ENCODE assay signal across 8 cellular contexts in genomic region chr6:157981395-157982296, GRCh38. TPM values are rescaled to one million over a fixed set of nuclear protein-coding genes. Genes with fewer than 3 reads are reported as not detected.
DNase-seq lines count a peak whose midpoint lies in the region; ATAC-seq, FAIRE-seq and TF ChIP-seq lines count a peak whose summit lies in the region.

Gene SYNJ2, plus strand, starts transcription at chr6:157981863. Its CDS starts 99 bp downstream, at chr6:157981962.

- CTCF ChIA-PET in activated naive CD4-positive, alpha-beta T cell treated with anti-CD3 and anti-CD28 coated beads for 36 hours (lab: Charles Lee), result interaction anchor here (0.7 to 5.8 kb wide), 5 partner anchors 19 to 226 kb away, joined by 3 to 39 read pairs (median 4); no protein-coding TSS in a partner anchor

- H3K9me3 ChIP-seq in HUES48 (ENCODE audit: control insufficient read depth, insufficient read depth, low read length) (no peaks in the 10 kb centered on the region), ovary (no peaks in the 10 kb centered on the region), tibial artery (no peaks in the 10 kb centered on the region)

- H3K4me3 Mint-ChIP-seq in activated naive CD4-positive, alpha-beta T cell treated with anti-CD3 and anti-CD28 coated beads for 36 hours, result peak within 1 kb of the TSS; percentile 88

- 0 to 2% (median 0%) methylated on average over 54 to 108 of the region's 108 CpGs for WGBS in ovary, 3 donors

- H3K27me3 Mint-ChIP-seq in activated naive CD4-positive, alpha-beta T cell treated with anti-CD3 and anti-CD28 coated beads for 36 hours (ENCODE audit: low read depth), result no peaks in the 10 kb centered on the region

- no peaks in the 10 kb centered on the region for H3K9me3 Mint-ChIP-seq in activated naive CD4-positive, alpha-beta T cell treated with anti-CD3 and anti-CD28 coated beads for 36 hours

- H3K36me3 ChIP-seq in HUES48 (ENCODE audit: control insufficient read depth, insufficient read depth, low read length), result no peaks in the 10 kb centered on the region
- no peaks in the 10 kb centered on the region for H3K36me3 ChIP-seq in ovary
- peaks cover 0 to 3% (median 0%) of the 10 kb centered on the region in 3 donors for H3K36me3 ChIP-seq in tibial artery

- H3K27ac ChIP-seq in HUES48 (ENCODE audit: low read depth, low read length), result peak within 1 kb of the TSS; percentile 78
- H3K27ac ChIP-seq in ovary, result peak within 1 kb of the TSS; percentile 27 to 35
- peak within 1 kb of the TSS; percentile 85 to 87 for H3K27ac ChIP-seq in tibial artery

- H3K4me1 Mint-ChIP-seq in activated naive CD4-positive, alpha-beta T cell treated with anti-CD3 and anti-CD28 coated beads for 36 hours (ENCODE audit: low read depth), result peaks cover 34% of the 10 kb centered on the region

- no peak for TF ChIP-seq EP300 in ovary (IDR thresholded peaks at IDR 0.05)

- intact Hi-C loops in activated naive CD4-positive, alpha-beta T cell treated with anti-CD3 and anti-CD28 coated beads for 36 hours (cut with micrococcal nuclease), result loop anchor here (1.0 to 5.0 kb wide), 10 partner anchors 19 to 837 kb away; partner anchors contain the start of genes GTF2H5 and SERAC1
- intact Hi-C loops in ovary (cut with DNase I), result loop anchor here in 3 of 4 donors (5.0 to 10.0 kb wide), 3 partner anchors 83 to 93 kb away; no protein-coding TSS in a partner anchor
- intact Hi-C loops in tibial artery (cut with DNase I; ENCODE audit: low total_unique reads), result loop anchor here (5.0 kb wide), 1 partner anchor 81 kb away; no protein-coding TSS in a partner anchor

- peak within 1 kb of the TSS; percentile 83 for H3K27ac Mint-ChIP-seq in activated naive CD4-positive, alpha-beta T cell treated with anti-CD3 and anti-CD28 coated beads for 36 hours

- peak; percentile 69 for DNase-seq in D721Med (ENCODE audit: insufficient read length, low spot score)
- DNase-seq in SK-N-DZ (ENCODE audit: low spot score), result peak; percentile 57
- DNase-seq in activated naive CD4-positive, alpha-beta T cell treated with anti-CD3 and anti-CD28 coated beads for 36 hours, result peak; percentile 88
- peak; percentile 90 for DNase-seq in glomerular visceral epithelial cell (ENCODE audit: extremely low spot score)
- peak; percentile 76 to 87 (median 77) for DNase-seq in ovary
- DNase-seq in tibial artery, result peak; percentile 56 to 90

- FAIRE-seq in D721Med (lab: Jason Lieb, UNC), result no peak

- H3K9ac ChIP-seq in HUES48 (ENCODE audit: low read depth, low read length), result peak within 1 kb of the TSS; percentile 83

- TF ChIP-seq POLR2A in ovary (IDR thresholded peaks at IDR 0.05), result peak; percentile 30

- H3K4me3 ChIP-seq in HUES48 (ENCODE audit: low read depth, low read length) (peak within 1 kb of the TSS; percentile 68), ovary (peak within 1 kb of the TSS; percentile 62), tibial artery (peak within 1 kb of the TSS; percentile 86 to 92)

- TF ChIP-seq CTCF in D721Med (IDR thresholded peaks at IDR 0.05; ENCODE audit: insufficient read depth, missing control alignments) (peak; percentile 22), ovary (IDR thresholded peaks at IDR 0.05) (peak; percentile 23 to 68 (median 55)), tibial artery (IDR thresholded peaks at IDR 0.05) (peak; percentile 62 to 67)

- H3K36me3 Mint-ChIP-seq in activated naive CD4-positive, alpha-beta T cell treated with anti-CD3 and anti-CD28 coated beads for 36 hours (ENCODE audit: low read depth), result peaks cover 3% of the 10 kb centered on the region

- ATAC-seq in GM21447 (IDR thresholded peaks at IDR 0.05; ENCODE audit: unreplicated experiment), result peak; percentile 64

- peaks cover 18% of the 10 kb centered on the region for H3K27me3 ChIP-seq in HUES48 (ENCODE audit: control insufficient read depth, insufficient read depth, low read length)
- H3K27me3 ChIP-seq in ovary, result no peaks in the 10 kb centered on the region
- no peaks in the 10 kb centered on the region for H3K27me3 ChIP-seq in tibial artery

- H3K4me1 ChIP-seq in HUES48 (ENCODE audit: control insufficient read depth, insufficient read depth, low read length), result peaks cover 42% of the 10 kb centered on the region
- H3K4me1 ChIP-seq in ovary (ENCODE audit: insufficient read depth), result no peaks in the 10 kb centered on the region
- H3K4me1 ChIP-seq in tibial artery, result peaks cover 0 to 42% (median 17%) of the 10 kb centered on the region in 4 donors

RNA-seq across cellular contexts. Expression of gene SYNJ2, which starts in this region (rescaled TPM):
- 0.82 and 1.5 TPM in 2 replicates for polyA plus RNA-seq in SK-N-DZ (2014; cell fraction: cytosol; rRNA removed)
- polyA plus RNA-seq in SK-N-DZ (2014; cell fraction: nucleus; rRNA removed), result 0.77 and 1.4 TPM in 2 replicates
- 10 to 100 TPM; 42.4 to 42.7 TPM for total RNA-seq in activated naive CD4-positive, alpha-beta T cell treated with anti-CD3 and anti-CD28 coated beads for 36 hours
- 10 to 100 TPM in 4 of 7 donors, 1 to 10 TPM in 3; 4.5 to 18.7 (median 10.0) TPM for total RNA-seq in ovary
- polyA plus RNA-seq in ovary, result 1 to 10 TPM; 3.6 to 7.5 TPM

Comparison
In these comparisons a context has a peak if more than half of its experiments do, and no peak if none do; other contexts are left out.
1. Peak in every context shown above with its lines: DNase-seq, ATAC-seq, H3K4me3 ChIP-seq and H3K27ac ChIP-seq.
2. H3K27ac ChIP-seq: peak in every context shown above with its lines; median percentile 86 in tibial artery; 78 in HUES48; 31 in ovary.